9 cellular contexts compared by ENCODE assay signal in the genomic region with DNA sequence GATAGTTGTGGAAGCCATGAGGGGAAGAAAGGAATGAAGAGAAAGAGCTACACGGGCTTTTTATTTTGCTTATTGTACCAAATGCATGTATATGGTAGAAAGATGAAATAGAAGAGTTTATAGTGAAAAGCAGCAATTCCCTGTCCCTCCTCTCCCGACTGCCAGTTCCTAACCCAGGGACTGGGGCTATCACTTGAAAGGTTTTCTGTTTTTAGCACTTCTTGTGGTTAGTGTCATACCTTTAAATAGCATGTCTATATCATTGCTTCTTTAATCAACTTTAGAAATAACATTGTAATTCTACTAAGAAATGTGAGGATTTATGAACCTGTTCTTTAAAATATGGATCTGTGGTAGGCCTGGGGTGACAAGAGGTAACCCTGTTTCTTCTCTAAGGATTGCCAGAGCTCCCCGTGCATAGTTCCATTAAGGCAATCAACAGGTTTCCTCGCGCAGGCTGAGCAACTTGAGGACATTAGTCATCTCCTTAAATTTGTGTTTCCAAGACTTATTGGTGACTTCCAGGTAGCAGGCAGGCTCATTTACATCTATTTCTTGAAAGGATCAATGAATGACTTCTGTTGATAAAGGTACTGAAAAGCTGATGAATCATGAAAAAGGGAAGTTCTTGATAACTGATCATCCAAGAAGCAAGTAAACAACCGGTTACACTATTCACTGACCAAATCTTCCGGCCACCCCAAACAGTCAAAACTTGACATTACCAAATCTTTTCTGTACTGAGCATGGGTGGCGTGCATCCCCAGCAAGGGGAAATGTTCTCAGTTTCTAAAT. TPM values are rescaled to one million over a fixed set of nuclear protein-coding genes. Genes with fewer than 3 reads are reported as not detected.
DNase-seq lines count a peak whose midpoint lies in the region; ATAC-seq and TF ChIP-seq lines count a peak whose summit lies in the region.
"Had no signal": no experiment of that assay in that cellular context is flagged by ENCODE, and none has a peak within 500 bp of the region (broad histone marks: within the 10 kb centered on the region; RNA-seq: fewer than 3 reads in every experiment).

No MANE protein-coding gene starts in this region.

- H3K4me3 ChIP-seq in aorta (ENCODE audit: low read length in 2 of 2) = no peak overlapping the region

- H3K9me3 ChIP-seq in aorta (ENCODE audit: control insufficient read depth, low read length) = no peaks in the 10 kb centered on the region

- H3K27ac ChIP-seq in aorta (ENCODE audit: low read depth in 1 of 2, low read length in 2 of 2) = no peak overlapping the region

- H3K27me3 Mint-ChIP-seq in activated T-cell treated with anti-CD3 and anti-CD28 coated beads, Interleukin-2, amount 50 U/mL, for 72 hours (ENCODE audit: low read depth) = no peaks in the 10 kb centered on the region

- H3K4me3 Mint-ChIP-seq in activated T-cell treated with anti-CD3 and anti-CD28 coated beads, Interleukin-2, amount 50 U/mL, for 72 hours = peak overlapping the region; percentile 31 to 61

- no peaks in the 10 kb centered on the region for H3K36me3 ChIP-seq in aorta (ENCODE audit: control insufficient read depth in 1 of 2, insufficient read depth in 2 of 2, low read length in 1 of 2)

- peaks cover 2 to 14% of the 10 kb centered on the region in 2 donors for H3K36me3 Mint-ChIP-seq in activated T-cell treated with anti-CD3 and anti-CD28 coated beads, Interleukin-2, amount 50 U/mL, for 72 hours (ENCODE audit: insufficient read depth in 2 of 2)

- intact Hi-C loops in aorta (cut with DNase I) = no loop called here

- no peak for TF ChIP-seq CTCF in GM13977 (IDR thresholded peaks at IDR 0.05; ENCODE audit: extremely low read depth, insufficient read depth, missing control alignments)

- in situ Hi-C loops in GM13977 (cut with MboI; ENCODE audit: low pct_unique_long_range_greater_than_20kb, low sequenced_read_pairs, unreplicated experiment) = no loop called here

- H3K4me1 ChIP-seq in aorta (ENCODE audit: control insufficient read depth in 1 of 2, insufficient read depth in 2 of 2, low read length in 2 of 2) = no peaks in the 10 kb centered on the region

- H3K27ac Mint-ChIP-seq in activated T-cell treated with anti-CD3 and anti-CD28 coated beads, Interleukin-2, amount 50 U/mL, for 72 hours = peak overlapping the region; percentile 85

- H3K27me3 ChIP-seq in aorta (ENCODE audit: control insufficient read depth in 1 of 2, insufficient read depth in 2 of 2, low read length in 1 of 2) = no peaks in the 10 kb centered on the region

- peak; percentile 64 for DNase-seq in GM13977 (ENCODE audit: low spot score)
- peak; percentile 72 to 80 for DNase-seq in activated T-cell treated with anti-CD3 and anti-CD28 coated beads, Interleukin-2, amount 50 U/mL, for 72 hours
- DNase-seq in aorta = no peak
- no peak for DNase-seq in COLO829 (ENCODE audit: low spot score)
- DNase-seq in NCI-H2029 (lab: John Stamatoyannopoulos, UW) = no peak
- DNase-seq in DMS79 treated with DMSO at 0.1 percent for 48 hours (lab: John Stamatoyannopoulos, UW) = no peak
- DNase-seq: NCI-H1092 had no signal

- H3K4me1 Mint-ChIP-seq in activated T-cell treated with anti-CD3 and anti-CD28 coated beads, Interleukin-2, amount 50 U/mL, for 72 hours (ENCODE audit: low read depth) = peaks cover 65% of the 10 kb centered on the region

- ATAC-seq in GM19455 (IDR thresholded peaks at IDR 0.05; ENCODE audit: unreplicated experiment) (peak; percentile 99), HG03097 (IDR thresholded peaks at IDR 0.05; ENCODE audit: low FRiP score, unreplicated experiment) (peak; percentile 95), aorta (ENCODE audit: low FRiP score) (no peak)
- ATAC-seq in activated T-cell treated with anti-CD3 and anti-CD28 coated beads, Interleukin-2, amount 50 U/mL, for 72 hours (replicated peaks in 1 of 2) = peak; percentile 90 to 91

- H3K9me3 Mint-ChIP-seq in activated T-cell treated with anti-CD3 and anti-CD28 coated beads, Interleukin-2, amount 50 U/mL, for 72 hours = peaks cover 6 to 9% of the 10 kb centered on the region in 2 donors

- 87% methylated on average over 8 of the region's 8 CpGs for WGBS in aorta, 2 donors

RNA-seq across cellular contexts. Expression of a gene that starts 37.8 kb away (rescaled TPM):
- 100 to 1,000 TPM; 135 to 157 TPM for total RNA-seq in activated T-cell treated with anti-CD3 and anti-CD28 coated beads, Interleukin-2, amount 50 U/mL, for 72 hours
- total RNA-seq in aorta = 10 to 100 TPM; 51.3 to 71.0 TPM
- polyA plus RNA-seq in aorta = 1 to 10 TPM; 3.1 to 9.1 TPM

Comparison
In these comparisons a context has a peak if more than half of its experiments do, and no peak if none do; other contexts are left out.
1. DNase-seq: peak in GM13977 (single experiment) and activated T-cell treated with anti-CD3 and anti-CD28 coated beads, Interleukin-2, amount 50 U/mL, for 72 hours (2 of 2); none in aorta (0 of 2), COLO829 (single experiment), NCI-H2029 (single experiment) and DMS79 treated with DMSO at 0.1 percent for 48 hours (single experiment).